Comparison of ENCODE assay signal across 12 cellular contexts in the genomic region with DNA sequence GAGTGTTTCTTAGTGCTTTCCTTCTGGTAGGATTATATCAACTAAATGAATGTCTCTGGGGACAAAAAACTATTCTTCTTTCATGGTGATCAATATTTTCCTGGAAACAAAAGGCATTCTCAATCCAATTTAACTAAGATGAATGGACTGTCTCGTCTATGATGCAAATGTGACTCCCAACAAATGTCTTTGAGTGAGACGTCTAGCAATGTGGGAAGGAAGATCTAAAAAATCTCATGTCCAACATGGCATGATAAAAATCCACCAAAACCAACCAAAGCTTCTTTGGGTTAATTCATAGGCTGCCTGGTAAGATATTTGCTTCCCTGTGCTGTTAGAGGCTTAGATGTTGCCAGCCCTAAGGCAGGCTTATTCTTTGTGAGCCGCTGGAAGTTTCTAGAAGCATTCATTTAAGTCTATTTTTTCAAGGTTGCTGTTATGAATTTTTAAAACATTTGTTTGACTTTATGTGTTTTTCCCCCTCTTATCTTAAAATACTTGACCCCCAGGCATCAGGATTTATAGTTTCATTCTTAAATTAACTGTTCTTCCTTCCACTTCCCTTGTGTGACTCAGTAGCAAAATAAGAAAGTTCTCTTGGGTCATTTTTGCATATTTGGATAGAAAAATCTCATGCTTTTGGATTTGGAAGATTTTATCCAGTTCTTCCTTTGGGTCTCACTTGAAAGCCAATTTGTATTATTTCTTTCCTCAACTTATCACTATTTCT.
DNase-seq lines count a peak whose midpoint lies in the region; ATAC-seq, FAIRE-seq and TF ChIP-seq lines count a peak whose summit lies in the region.
"Had no signal": no experiment of that assay in that cellular context is flagged by ENCODE, and none has a peak within 500 bp of the region (broad histone marks: within the 10 kb centered on the region; RNA-seq: fewer than 3 reads in every experiment).

No MANE protein-coding gene starts in this region.

- H3K27ac ChIP-seq in heart left ventricle (peak overlapping the region in 9 of 12 donors; percentile 11 to 63 (median 53)), astrocyte (ENCODE audit: low read depth, low read length) (peak overlapping the region; percentile 51), mesenchymal stem cell (ENCODE audit: low read length, poor library complexity, severe bottlenecking) (peak overlapping the region; percentile 58), subcutaneous abdominal adipose tissue (ENCODE audit: low read depth, low read length) (peak overlapping the region; percentile 51), upper lobe of right lung (no peak overlapping the region)

- FAIRE-seq in astrocyte (lab: Jason Lieb, UNC) = peak; percentile 41

- no peak overlapping the region for H4K91ac ChIP-seq in mesenchymal stem cell (ENCODE audit: low read length)

- WGBS in heart left ventricle, 4 donors = 24 to 76% (median 42%) methylated on average over 3 of the region's 3 CpGs
- 25% methylated on average over 2 of the region's 3 CpGs for WGBS in mesenchymal stem cell

- H3K9ac ChIP-seq in astrocyte (ENCODE audit: low read length) (peak overlapping the region; percentile 13), mesenchymal stem cell (ENCODE audit: low read length) (peak overlapping the region; percentile 28), subcutaneous abdominal adipose tissue (ENCODE audit: low read length in 5 of 5) (no peak overlapping the region)

- H3K14ac ChIP-seq in mesenchymal stem cell (ENCODE audit: low read length in 2 of 2) = no peak overlapping the region

- H3K23ac ChIP-seq in mesenchymal stem cell (ENCODE audit: low read length in 2 of 2) = no peak overlapping the region

- no peaks in the 10 kb centered on the region for H4K20me1 ChIP-seq in astrocyte (ENCODE audit: insufficient read depth, low read length)

- H2AFZ ChIP-seq in astrocyte (ENCODE audit: low read depth, low read length) (no peak overlapping the region), mesenchymal stem cell (ENCODE audit: low read depth, low read length) (no peak overlapping the region)

- H3K9me3 ChIP-seq in heart left ventricle = no peaks in the 10 kb centered on the region
- no peaks in the 10 kb centered on the region for H3K9me3 ChIP-seq in astrocyte (ENCODE audit: insufficient read depth, low read depth, low read length)
- no peaks in the 10 kb centered on the region for H3K9me3 ChIP-seq in mesenchymal stem cell (ENCODE audit: control insufficient read depth, low read length)
- H3K9me3 ChIP-seq in subcutaneous abdominal adipose tissue (ENCODE audit: control insufficient read depth in 5 of 5, low read length in 5 of 5) = no peaks in the 10 kb centered on the region
- H3K9me3 ChIP-seq in upper lobe of right lung = no peaks in the 10 kb centered on the region

- H3K4me3 ChIP-seq in heart left ventricle (no peak overlapping the region), astrocyte (ENCODE audit: insufficient read depth, low read depth, low read length) (no peak overlapping the region), mesenchymal stem cell (ENCODE audit: insufficient read depth in 1 of 2, low read depth in 1 of 2, low read length in 2 of 2) (no peak overlapping the region), subcutaneous abdominal adipose tissue (ENCODE audit: low read depth in 1 of 5, low read length in 5 of 5) (no peak overlapping the region), upper lobe of right lung (no peak overlapping the region)

- H3K36me3 ChIP-seq in heart left ventricle = peaks cover 0 to 69% (median 45%) of the 10 kb centered on the region in 9 donors
- H3K36me3 ChIP-seq in astrocyte (ENCODE audit: insufficient read depth, low read length) = peaks cover 18% of the 10 kb centered on the region
- peaks cover 29 to 68% of the 10 kb centered on the region in 2 experiments for H3K36me3 ChIP-seq in mesenchymal stem cell (ENCODE audit: control insufficient read depth in 1 of 2, insufficient read depth in 2 of 2, low read depth in 1 of 2, low read length in 2 of 2)
- peaks cover 2 to 48% (median 43%) of the 10 kb centered on the region in 5 donors for H3K36me3 ChIP-seq in subcutaneous abdominal adipose tissue (ENCODE audit: control insufficient read depth in 5 of 5, insufficient read depth in 5 of 5, low read length in 5 of 5)
- H3K36me3 ChIP-seq in upper lobe of right lung = peaks cover 42% of the 10 kb centered on the region

- no peak overlapping the region for H2BK15ac ChIP-seq in mesenchymal stem cell (ENCODE audit: low read depth, poor library complexity, severe bottlenecking)

- DNase-seq in heart left ventricle = no peak
- no peak for DNase-seq in left cardiac atrium
- peak; percentile 63 for DNase-seq in astrocyte (ENCODE audit: low read depth)
- no peak for DNase-seq in mesenchymal stem cell
- no peak for DNase-seq in upper lobe of right lung
- DNase-seq in occipital lobe (lab: John Stamatoyannopoulos, UW) = no peak
- DNase-seq: 8988T, C1 segment of cervical spinal cord, Kasumi-1, NCI-H1417 treated with DMSO at 0.1 percent for 48 hours had no signal

- H3K36me3 Mint-ChIP-seq in astrocyte (ENCODE audit: low read depth, unreplicated experiment) = peaks cover 27% of the 10 kb centered on the region

- H3K4me3 Mint-ChIP-seq in astrocyte (ENCODE audit: unreplicated experiment) = no peak overlapping the region

- TF ChIP-seq CTCF in heart left ventricle (IDR thresholded peaks at IDR 0.05) = no peak
- no peak for TF ChIP-seq CTCF in astrocyte (IDR thresholded peaks at IDR 0.05; ENCODE audit: insufficient read depth, low read depth, low read length)
- no peak for TF ChIP-seq CTCF in upper lobe of right lung (IDR thresholded peaks at IDR 0.05)

- peaks cover 33% of the 10 kb centered on the region for H3K4me1 Mint-ChIP-seq in astrocyte (ENCODE audit: low read depth, unreplicated experiment)

- peaks cover 4% of the 10 kb centered on the region for H3K79me1 ChIP-seq in mesenchymal stem cell (replicated peaks; ENCODE audit: low read length, poor library complexity, severe bottlenecking)

- H2AK5ac ChIP-seq in mesenchymal stem cell (ENCODE audit: low read length, severe bottlenecking) = peak overlapping the region; percentile 16

- no peak overlapping the region for H3K18ac ChIP-seq in mesenchymal stem cell (ENCODE audit: low read depth in 1 of 2, low read length in 2 of 2)

- no peaks in the 10 kb centered on the region for H3K79me2 ChIP-seq in astrocyte (ENCODE audit: insufficient read depth, low read length)

- no peak overlapping the region for H4K8ac ChIP-seq in mesenchymal stem cell (ENCODE audit: low read length)

- peaks cover 1% of the 10 kb centered on the region for H3K27me3 Mint-ChIP-seq in astrocyte (ENCODE audit: low read depth, unreplicated experiment)

- peak overlapping the region; percentile 27 for H3K27ac Mint-ChIP-seq in astrocyte (ENCODE audit: unreplicated experiment)

- intact Hi-C loops in heart left ventricle (cut with DNase I) (no loop called here), left cardiac atrium (cut with DNase I) (no loop called here), upper lobe of right lung (cut with DNase I) (no loop called here)

- peaks cover 0 to 34% (median 13%) of the 10 kb centered on the region in 12 donors for H3K4me1 ChIP-seq in heart left ventricle
- peaks cover 31% of the 10 kb centered on the region for H3K4me1 ChIP-seq in astrocyte (ENCODE audit: insufficient read depth, low read length)
- H3K4me1 ChIP-seq in mesenchymal stem cell (ENCODE audit: control insufficient read depth, insufficient read depth, low read depth, low read length) = peaks cover 3% of the 10 kb centered on the region
- peaks cover 0 to 13% (median 9%) of the 10 kb centered on the region in 5 donors for H3K4me1 ChIP-seq in subcutaneous abdominal adipose tissue (ENCODE audit: control insufficient read depth in 5 of 5, insufficient read depth in 5 of 5, low read length in 5 of 5)
- no peaks in the 10 kb centered on the region for H3K4me1 ChIP-seq in upper lobe of right lung

- no peak for TF ChIP-seq POLR2A in heart left ventricle (IDR thresholded peaks at IDR 0.05)

- H3K9me3 Mint-ChIP-seq in astrocyte (ENCODE audit: unreplicated experiment) = peaks cover 2% of the 10 kb centered on the region

- H3K4ac ChIP-seq in mesenchymal stem cell (ENCODE audit: low read depth in 1 of 2, low read length in 2 of 2) = no peak overlapping the region

- no peak overlapping the region for H2BK120ac ChIP-seq in mesenchymal stem cell (ENCODE audit: low read depth, low read length)

- H2BK5ac ChIP-seq in mesenchymal stem cell (ENCODE audit: low read depth, low read length, poor library complexity, severe bottlenecking) = no peak overlapping the region

- ATAC-seq in heart left ventricle (no peak), left cardiac atrium (no peak), upper lobe of right lung (no peak), GM18873 (IDR thresholded peaks at IDR 0.05; ENCODE audit: low FRiP score, unreplicated experiment) (no peak)

- H2BK12ac ChIP-seq in mesenchymal stem cell (ENCODE audit: low read length in 2 of 2) = no peak overlapping the region

- H3K27me3 ChIP-seq in heart left ventricle (no peaks in the 10 kb centered on the region), astrocyte (ENCODE audit: insufficient read depth, low read length) (no peaks in the 10 kb centered on the region), mesenchymal stem cell (ENCODE audit: control insufficient read depth in 1 of 2, insufficient read depth in 1 of 2, low read length in 2 of 2) (no peaks in the 10 kb centered on the region), subcutaneous abdominal adipose tissue (ENCODE audit: control insufficient read depth in 5 of 5, insufficient read depth in 4 of 5, low read length in 5 of 5) (no peaks in the 10 kb centered on the region), upper lobe of right lung (no peaks in the 10 kb centered on the region)

- peak overlapping the region; percentile 56 for H3K4me2 ChIP-seq in astrocyte (ENCODE audit: low read length)
- no peak overlapping the region for H3K4me2 ChIP-seq in mesenchymal stem cell (ENCODE audit: low read length, poor library complexity, severe bottlenecking)

Comparison
In these comparisons a context has a peak if more than half of its experiments do, and no peak if none do; other contexts are left out.
1. H3K9ac ChIP-seq: peak in astrocyte (single experiment) and mesenchymal stem cell (single experiment); none in subcutaneous abdominal adipose tissue (0 of 5).